ENCODE assay signal across 8 cellular contexts in genomic region chr19:2722541-2723344, GRCh38. TPM values are rescaled to one million over a fixed set of nuclear protein-coding genes. Genes with fewer than 3 reads are reported as not detected.
DNase-seq lines count a peak whose midpoint lies in the region; ATAC-seq and TF ChIP-seq lines count a peak whose summit lies in the region.

No MANE protein-coding gene starts in this region.

- DNase-seq in HS-27A (ENCODE audit: low read depth) (peak; percentile 15), hepatic stellate cell (ENCODE audit: low spot score) (peak; percentile 97), stomach (peak; percentile 78), activated gamma-delta T cell (lab: John Stamatoyannopoulos, UW) (no peak), erythroblast (lab: John Stamatoyannopoulos, UW) (no peak)

- peak overlapping the region in 1 of 4 donors; percentile 10 for H3K4me3 ChIP-seq in stomach

- no peak for TF ChIP-seq CTCF in stomach (IDR thresholded peaks at IDR 0.05)

- intact Hi-C loops in stomach (cut with DNase I; ENCODE audit: low total_unique reads) = no loop called here

- no peak for TF ChIP-seq EP300 in stomach (IDR thresholded peaks at IDR 0.05)

- H3K27ac ChIP-seq in angular gyrus (ENCODE audit: low read depth, low read length) = peak overlapping the region; percentile 46
- H3K27ac ChIP-seq in stomach = peak overlapping the region; percentile 12 to 73 (median 64)

- ATAC-seq in GM18498 (IDR thresholded peaks at IDR 0.05; ENCODE audit: unreplicated experiment) = no peak
- ATAC-seq in HG03097 (IDR thresholded peaks at IDR 0.05; ENCODE audit: low FRiP score, unreplicated experiment) = no peak

- H3K9me3 ChIP-seq in stomach = no peaks in the 10 kb centered on the region

- H3K36me3 ChIP-seq in stomach = no peaks in the 10 kb centered on the region

- TF ChIP-seq POLR2A in stomach (IDR thresholded peaks at IDR 0.05) = no peak
- no peak for TF ChIP-seq POLR2A in erythroblast (IDR thresholded peaks at IDR 0.05; ENCODE audit: low read length)

- 35 to 68% (median 38%) methylated on average over 9 to 28 of the region's 28 CpGs for WGBS in stomach, 5 donors

- H3K27me3 ChIP-seq in stomach = peaks cover 5 to 84% (median 56%) of the 10 kb centered on the region in 3 donors

- H3K4me1 ChIP-seq in stomach = peaks cover 25 to 53% (median 41%) of the 10 kb centered on the region in 4 donors

RNA-seq across cellular contexts. Expression of gene DIRAS1, which starts 1.6 kb away (rescaled TPM):
- 1 to 10 TPM in 2 of 5 donors, under 1 TPM in 2, not detected in 1; 0.73 to 2.9 (median 1.0) TPM for total RNA-seq in stomach
- polyA plus RNA-seq in stomach = 1 to 10 TPM; 2.1 to 8.4 (median 2.8) TPM

RNA-seq across cellular contexts. Expression of gene SLC39A3, which starts 17.1 kb away (rescaled TPM):
- total RNA-seq in stomach = 10 to 100 TPM in 2 of 5 donors, 1 to 10 TPM in 2, not detected in 1; 3.6 to 33.6 (median 16.4) TPM
- polyA plus RNA-seq in stomach = 10 to 100 TPM in 2 of 3 donors, 1 to 10 TPM in 1; 7.3 to 26.7 (median 14.9) TPM

RNA-seq across cellular contexts. Expression of gene GNG7, which starts 20.2 kb away (rescaled TPM):
- 10 to 100 TPM in 1 of 5 donors, 1 to 10 TPM in 3, under 1 TPM in 1; 0.58 to 15.1 (median 3.6) TPM for total RNA-seq in stomach
- polyA plus RNA-seq in stomach = 1 to 10 TPM; 3.4 to 7.0 (median 5.0) TPM

Comparison
In these comparisons a context has a peak if more than half of its experiments do, and no peak if none do; other contexts are left out.
1. DNase-seq: peak in HS-27A (single experiment), hepatic stellate cell (single experiment) and stomach (single experiment); none in activated gamma-delta T cell (single experiment) and erythroblast (0 of 2).